Comparison of ENCODE assay signal across 18 cellular contexts in genomic region chr6:168915242-168915641, GRCh38.
"Had no signal": no experiment of that assay in that cellular context is flagged by ENCODE, and none has a peak within 500 bp of the region (broad histone marks: within the 10 kb centered on the region; RNA-seq: fewer than 3 reads in every experiment).

No MANE protein-coding gene starts in this region.

- H3K27me3 Mint-ChIP-seq: memory B cell had no signal

- H3K27ac Mint-ChIP-seq: memory B cell; mesothelial cell of epicardium; naive thymus-derived CD4-positive, alpha-beta T cell; nephron progenitor cell had no signal

- H3K4me3 Mint-ChIP-seq: central memory CD8-positive, alpha-beta T cell; memory B cell; mesothelial cell of epicardium; naive thymus-derived CD4-positive, alpha-beta T cell; nephron progenitor cell had no signal

- ATAC-seq: gastrocnemius medialis; heart right ventricle; lower lobe of right lung; naive thymus-derived CD4-positive, alpha-beta T cell had no signal

- H3K4me1 ChIP-seq: left ventricle myocardium inferior, lower lobe of right lung had no signal

- DNase-seq: effector memory CD4-positive, alpha-beta T cell; gastrocnemius medialis; heart right ventricle; left ventricle myocardium inferior; lower lobe of right lung; naive thymus-derived CD4-positive, alpha-beta T cell; nephron progenitor cell; sigmoid colon; stimulated activated CD4-positive, alpha-beta T cell treated with anti-CD3 and anti-CD28 coated beads, Interleukin-2, amount 100 ng/mL, for 48 hours; stimulated activated naive CD4-positive, alpha-beta T cell treated with Interleukin-2 at 50 U/mL for 16 hours; tibial artery had no signal

- H3K4me1 Mint-ChIP-seq: central memory CD8-positive, alpha-beta T cell; memory B cell; mesothelial cell of epicardium; nephron progenitor cell had no signal

- H3K27me3 ChIP-seq: esophagus muscularis mucosa, gastrocnemius medialis, neutrophil, sigmoid colon, tibial artery had no signal

- H3K4me3 ChIP-seq: esophagus muscularis mucosa, gastrocnemius medialis, heart right ventricle, left ventricle myocardium inferior, lower lobe of right lung, sigmoid colon, skin epidermis, tibial artery had no signal

- H3K9me3 Mint-ChIP-seq: central memory CD8-positive, alpha-beta T cell; memory B cell; mesothelial cell of epicardium; naive thymus-derived CD4-positive, alpha-beta T cell had no signal

- H3K36me3 Mint-ChIP-seq: memory B cell; mesothelial cell of epicardium; naive thymus-derived CD4-positive, alpha-beta T cell had no signal

- H3K27ac ChIP-seq: epithelial cell of prostate, esophagus muscularis mucosa, gastrocnemius medialis, heart right ventricle, left ventricle myocardium inferior, lower lobe of right lung, neutrophil, sigmoid colon, skin epidermis, tibial artery had no signal

- H3K36me3 ChIP-seq: esophagus muscularis mucosa, gastrocnemius medialis, heart right ventricle, left ventricle myocardium inferior, lower lobe of right lung, neutrophil, sigmoid colon, tibial artery had no signal

- H3K9me3 ChIP-seq: esophagus muscularis mucosa, gastrocnemius medialis, heart right ventricle, left ventricle myocardium inferior, lower lobe of right lung, neutrophil, sigmoid colon, tibial artery had no signal
